ENCODE assay signal across 8 cellular contexts in the genomic region with DNA sequence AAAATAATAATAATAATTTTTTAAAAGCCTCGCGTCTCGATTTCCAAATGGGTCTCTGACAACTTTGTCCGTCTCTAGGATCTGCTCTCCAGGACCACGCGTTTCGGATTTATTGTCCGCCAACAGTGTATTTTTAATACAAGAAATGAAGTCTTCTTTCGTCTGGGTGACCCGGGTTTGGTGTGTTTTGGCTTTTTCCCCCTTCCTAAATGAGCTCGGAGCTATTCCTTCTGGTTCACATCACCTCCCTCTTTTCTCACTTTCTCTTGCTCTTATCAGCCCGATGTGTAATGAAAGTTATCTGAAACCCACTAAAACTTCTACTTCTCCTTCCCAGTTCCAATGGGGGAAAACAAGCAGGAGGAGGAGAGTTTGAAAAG.
DNase-seq lines count a peak whose midpoint lies in the region; ATAC-seq and TF ChIP-seq lines count a peak whose summit lies in the region.

No MANE protein-coding gene starts in this region.

- no peaks in the 10 kb centered on the region for H3K36me3 Mint-ChIP-seq in T-helper 2 cell treated with Interferon-gamma antibody and Interleukin-4, amounts not matched to agents 5 μg/mL and 100 μg/mL, for 36 hours (ENCODE audit: low read depth)
- no peaks in the 10 kb centered on the region for H3K36me3 Mint-ChIP-seq in activated B cell treated with CpG ODN at 0.5 μM for 24 hours (ENCODE audit: low read depth)

- intact Hi-C loops in activated B cell treated with CpG ODN at 0.5 μM for 24 hours (cut with micrococcal nuclease), result loop anchor here (5.0 to 10.0 kb wide), 3 partner anchors 282 to 1665 kb away; a partner anchor contains a TSS

- no peak overlapping the region for H3K9ac ChIP-seq in smooth muscle cell (ENCODE audit: low read depth)

- 2% methylated on average over 12 of the region's 12 CpGs for WGBS in smooth muscle cell (ENCODE audit: low lambda C conversion rate)

- POLR2A ChIA-PET in activated B cell treated with CpG ODN at 0.5 μM for 24 hours (lab: Charles Lee), result no interaction called here

- H4K20me1 ChIP-seq in smooth muscle cell (ENCODE audit: low read depth), result no peaks in the 10 kb centered on the region

- peak overlapping the region; percentile 96 for H2AFZ ChIP-seq in smooth muscle cell (ENCODE audit: low read depth)

- H3K36me3 ChIP-seq in right atrium auricular region (no peaks in the 10 kb centered on the region), smooth muscle cell (ENCODE audit: low read depth) (no peaks in the 10 kb centered on the region)

- H3K4me1 ChIP-seq in right atrium auricular region, result peaks cover 0 to 20% of the 10 kb centered on the region in 2 donors
- H3K4me1 ChIP-seq in smooth muscle cell (ENCODE audit: low read depth), result peaks cover 31% of the 10 kb centered on the region

- H3K27me3 ChIP-seq in right atrium auricular region, result peaks cover 9 to 17% of the 10 kb centered on the region in 2 donors
- H3K27me3 ChIP-seq in smooth muscle cell (ENCODE audit: low read depth), result peaks cover 67% of the 10 kb centered on the region

- peak overlapping the region; percentile 6 for H3K27ac Mint-ChIP-seq in T-helper 2 cell treated with Interferon-gamma antibody and Interleukin-4, amounts not matched to agents 5 μg/mL and 100 μg/mL, for 36 hours
- no peak overlapping the region for H3K27ac Mint-ChIP-seq in activated B cell treated with CpG ODN at 0.5 μM for 24 hours

- H3K27me3 Mint-ChIP-seq in T-helper 2 cell treated with Interferon-gamma antibody and Interleukin-4, amounts not matched to agents 5 μg/mL and 100 μg/mL, for 36 hours (ENCODE audit: low read depth), result peaks cover 79% of the 10 kb centered on the region
- peaks cover 56% of the 10 kb centered on the region for H3K27me3 Mint-ChIP-seq in activated B cell treated with CpG ODN at 0.5 μM for 24 hours

- peak overlapping the region; percentile 58 for H3K4me3 Mint-ChIP-seq in T-helper 2 cell treated with Interferon-gamma antibody and Interleukin-4, amounts not matched to agents 5 μg/mL and 100 μg/mL, for 36 hours
- H3K4me3 Mint-ChIP-seq in activated B cell treated with CpG ODN at 0.5 μM for 24 hours, result peak overlapping the region; percentile 55

- no peaks in the 10 kb centered on the region for H3K79me2 ChIP-seq in smooth muscle cell (ENCODE audit: low read depth)

- peak overlapping the region; percentile 49 to 53 for H3K4me3 ChIP-seq in right atrium auricular region
- H3K4me3 ChIP-seq in smooth muscle cell, result peak overlapping the region; percentile 70

- peaks cover 17% of the 10 kb centered on the region for H3K4me1 Mint-ChIP-seq in T-helper 2 cell treated with Interferon-gamma antibody and Interleukin-4, amounts not matched to agents 5 μg/mL and 100 μg/mL, for 36 hours (ENCODE audit: low read depth)
- H3K4me1 Mint-ChIP-seq in activated B cell treated with CpG ODN at 0.5 μM for 24 hours, result peaks cover 23% of the 10 kb centered on the region

- H3K4me2 ChIP-seq in smooth muscle cell, result peak overlapping the region; percentile 97

- no peaks in the 10 kb centered on the region for H3K9me3 Mint-ChIP-seq in T-helper 2 cell treated with Interferon-gamma antibody and Interleukin-4, amounts not matched to agents 5 μg/mL and 100 μg/mL, for 36 hours
- no peaks in the 10 kb centered on the region for H3K9me3 Mint-ChIP-seq in activated B cell treated with CpG ODN at 0.5 μM for 24 hours

- TF ChIP-seq CTCF in activated B cell treated with CpG ODN at 0.5 μM for 24 hours (IDR thresholded peaks at IDR 0.05) (no peak), right atrium auricular region (IDR thresholded peaks at IDR 0.05) (no peak), smooth muscle cell (IDR thresholded peaks at IDR 0.05; ENCODE audit: borderline replicate concordance, insufficient read depth, poor library complexity, severe bottlenecking) (no peak)

- H3K27ac ChIP-seq in right atrium auricular region, result peak overlapping the region; percentile 83 to 88
- no peak overlapping the region for H3K27ac ChIP-seq in smooth muscle cell (ENCODE audit: low read depth)

- H3F3A ChIP-seq in smooth muscle cell (ENCODE audit: low read depth), result no peaks in the 10 kb centered on the region

- no peak for DNase-seq in T-helper 2 cell treated with Interferon-gamma antibody and Interleukin-4, amounts not matched to agents 5 μg/mL and 100 μg/mL, for 36 hours (ENCODE audit: low spot score)
- DNase-seq in T-helper 2 cell, result no peak
- no peak for DNase-seq in activated B cell treated with CpG ODN at 0.5 μM for 24 hours
- DNase-seq in right atrium auricular region (ENCODE audit: low spot score), result no peak
- no peak for DNase-seq in smooth muscle cell (lab: John Stamatoyannopoulos, UW; ENCODE audit: unreplicated experiment)
- DNase-seq in NCI-H446 treated with DMSO at 0.1 percent for 48 hours (lab: John Stamatoyannopoulos, UW), result no peak

- CTCF ChIA-PET in activated B cell treated with CpG ODN at 0.5 μM for 24 hours (lab: Charles Lee), result no interaction called here

- H3K9me3 ChIP-seq in right atrium auricular region, result no peaks in the 10 kb centered on the region
- H3K9me3 ChIP-seq in smooth muscle cell (replicated peaks; ENCODE audit: low read depth), result no peaks in the 10 kb centered on the region

- ATAC-seq in activated B cell treated with CpG ODN at 0.5 μM for 24 hours (ENCODE audit: low read depth) (no peak), HG02970 (IDR thresholded peaks at IDR 0.05; ENCODE audit: low FRiP score, unreplicated experiment) (no peak), HG02763 (IDR thresholded peaks at IDR 0.05; ENCODE audit: unreplicated experiment) (no peak)
